In genomic region chr3:184314363-184314699, GRCh38 we compare ENCODE assay signal across 8 cellular contexts. TPM values are rescaled to one million over a fixed set of nuclear protein-coding genes. Genes with fewer than 3 reads are reported as not detected.
DNase-seq lines count a peak whose midpoint lies in the region; ATAC-seq and TF ChIP-seq lines count a peak whose summit lies in the region.

TSS of gene EIF4G1 (plus strand) at chr3:184314606. CDS start at chr3:184315797, 1,191 bp downstream.

- ATAC-seq in memory B cell (ENCODE audit: low read depth): peak; percentile 87

- H3K27me3 ChIP-seq in CD8-positive, alpha-beta memory T cell (ENCODE audit: insufficient read depth, low read length, poor library complexity, severe bottlenecking): no peaks in the 10 kb centered on the region
- no peaks in the 10 kb centered on the region for H3K27me3 ChIP-seq in effector memory CD4-positive, alpha-beta T cell (replicated peaks; ENCODE audit: control insufficient read depth, insufficient read depth, low read length, poor library complexity, severe bottlenecking)

- H3K4me1 Mint-ChIP-seq in CD8-positive, alpha-beta memory T cell: peaks cover 28 to 38% (median 35%) of the 10 kb centered on the region in 3 donors
- H3K4me1 Mint-ChIP-seq in memory B cell: peaks cover 20% of the 10 kb centered on the region

- H3K27ac ChIP-seq in CD8-positive, alpha-beta memory T cell (ENCODE audit: low read depth, low read length): peak within 1 kb of the TSS; percentile 82
- H3K27ac ChIP-seq in effector memory CD4-positive, alpha-beta T cell (ENCODE audit: insufficient read depth, low read length, poor library complexity, severe bottlenecking): peak within 1 kb of the TSS; percentile 92

- POLR2A ChIA-PET in CD8-positive, alpha-beta memory T cell (lab: Charles Lee): no interaction called here
- POLR2A ChIA-PET in activated CD8-positive, alpha-beta memory T cell treated with anti-CD3 and anti-CD28 coated beads for 36 hours (lab: Charles Lee): no interaction called here

- H3K9me3 Mint-ChIP-seq in CD8-positive, alpha-beta memory T cell: no peaks in the 10 kb centered on the region
- no peaks in the 10 kb centered on the region for H3K9me3 Mint-ChIP-seq in memory B cell

- H3K4me1 ChIP-seq in CD8-positive, alpha-beta memory T cell (ENCODE audit: insufficient read depth, low read length): peaks cover 22% of the 10 kb centered on the region
- H3K4me1 ChIP-seq in effector memory CD4-positive, alpha-beta T cell (ENCODE audit: control insufficient read depth, insufficient read depth, low read length, poor library complexity, severe bottlenecking): peaks cover 20% of the 10 kb centered on the region

- CTCF ChIA-PET in CD8-positive, alpha-beta memory T cell (lab: Charles Lee): no interaction called here
- CTCF ChIA-PET in activated CD8-positive, alpha-beta memory T cell treated with anti-CD3 and anti-CD28 coated beads for 36 hours (lab: Charles Lee): no interaction called here

- DNase-seq in CD8-positive, alpha-beta memory T cell: peak; percentile 91 to 94 (median 93)
- DNase-seq in GM20000 (ENCODE audit: low spot score) (peak; percentile 99), HT-29 (ENCODE audit: low spot score) (peak; percentile 90), memory B cell (ENCODE audit: low spot score in 2 of 2) (peak; percentile 85 to 88)
- DNase-seq in NK-92 treated with Interleukin-12 subunit alpha and Interleukin-12 subunit beta, amount 100 ng/mL, for 24 hours (lab: John Stamatoyannopoulos, UW): peak; percentile 89
- peak; percentile 88 to 90 (median 89) for DNase-seq in effector memory CD4-positive, alpha-beta T cell
- peak; percentile 86 for DNase-seq in stimulated activated CD8-positive, alpha-beta memory T cell treated with anti-CD3 and anti-CD28 coated beads, Interleukin-12 subunit alpha, Interleukin-12 subunit beta, amount 100 ng/mL, for 24 hours (ENCODE audit: extremely low read depth)

- peaks cover 8% of the 10 kb centered on the region for H3K36me3 ChIP-seq in CD8-positive, alpha-beta memory T cell (ENCODE audit: insufficient read depth, low read length)
- peaks cover 12% of the 10 kb centered on the region for H3K36me3 ChIP-seq in effector memory CD4-positive, alpha-beta T cell (ENCODE audit: control insufficient read depth, insufficient read depth, low read length)

- H3K27ac Mint-ChIP-seq in CD8-positive, alpha-beta memory T cell: peak within 1 kb of the TSS; percentile 88 to 99 (median 96)
- H3K27ac Mint-ChIP-seq in memory B cell: peak within 1 kb of the TSS; percentile 84

- no peaks in the 10 kb centered on the region for H3K9me3 ChIP-seq in CD8-positive, alpha-beta memory T cell (ENCODE audit: low read length)
- H3K9me3 ChIP-seq in effector memory CD4-positive, alpha-beta T cell (ENCODE audit: control insufficient read depth, low read length): no peaks in the 10 kb centered on the region

- no peak for TF ChIP-seq CTCF in GM20000 (IDR thresholded peaks at IDR 0.05; ENCODE audit: extremely low read depth, missing control alignments)

- H3K27me3 Mint-ChIP-seq in CD8-positive, alpha-beta memory T cell: no peaks in the 10 kb centered on the region
- no peaks in the 10 kb centered on the region for H3K27me3 Mint-ChIP-seq in memory B cell

- peak within 1 kb of the TSS; percentile 83 to 91 (median 88) for H3K4me3 Mint-ChIP-seq in CD8-positive, alpha-beta memory T cell
- H3K4me3 Mint-ChIP-seq in memory B cell: peak within 1 kb of the TSS; percentile 82

- H3K4me3 ChIP-seq in CD8-positive, alpha-beta memory T cell (ENCODE audit: low read length): peak within 1 kb of the TSS; percentile 78
- peak within 1 kb of the TSS; percentile 62 for H3K4me3 ChIP-seq in effector memory CD4-positive, alpha-beta T cell (ENCODE audit: insufficient read depth, low read depth, low read length, poor library complexity, severe bottlenecking)

- peaks cover 0 to 29% (median 5%) of the 10 kb centered on the region in 3 donors for H3K36me3 Mint-ChIP-seq in CD8-positive, alpha-beta memory T cell
- H3K36me3 Mint-ChIP-seq in memory B cell: peaks cover 7% of the 10 kb centered on the region

RNA-seq across cellular contexts. Expression of gene EIF4G1, which starts in this region (rescaled TPM):
- total RNA-seq in CD8-positive, alpha-beta memory T cell: 100 to 1,000 TPM; 693 to 694 TPM
- 46.2 TPM for polyA plus RNA-seq in CD8-positive, alpha-beta memory T cell
- total RNA-seq in HT-29 (2014; rRNA removed; shearing (Covaris generic)): 494 and 497 TPM in 2 replicates
- 100 to 1,000 TPM; 693 to 706 TPM for total RNA-seq in activated CD8-positive, alpha-beta memory T cell treated with anti-CD3 and anti-CD28 coated beads for 36 hours

Comparison
In these comparisons a context has a peak if more than half of its experiments do, and no peak if none do; other contexts are left out.
1. Peak in every context shown above with its lines: DNase-seq, ATAC-seq, H3K4me3 ChIP-seq and H3K27ac ChIP-seq.